In genomic region chr7:129907122-129907741, GRCh38 we compare ENCODE assay signal across 11 cellular contexts. TPM values are rescaled to one million over a fixed set of nuclear protein-coding genes. Genes with fewer than 3 reads are reported as not detected.
DNase-seq lines count a peak whose midpoint lies in the region; ATAC-seq lines count a peak whose summit lies in the region.
"Had no signal": no experiment of that assay in that cellular context is flagged by ENCODE, and none has a peak within 500 bp of the region (broad histone marks: within the 10 kb centered on the region; RNA-seq: fewer than 3 reads in every experiment).

No MANE protein-coding gene starts in this region.

- CTCF ChIA-PET in activated CD4-positive, alpha-beta memory T cell treated with anti-CD3 and anti-CD28 coated beads for 36 hours (lab: Charles Lee) = interaction anchor here (0.7 kb wide), 2 partner anchors 14 to 102 kb away, joined by 3 read pairs; no protein-coding TSS in a partner anchor

- H3K36me3 Mint-ChIP-seq in activated T-cell treated with anti-CD3 and anti-CD28 coated beads, Interleukin-2, amount 50 U/mL, for 4 hours (ENCODE audit: insufficient read depth) = peaks cover 39% of the 10 kb centered on the region
- H3K36me3 Mint-ChIP-seq in activated CD4-positive, alpha-beta memory T cell treated with anti-CD3 and anti-CD28 coated beads for 36 hours = peaks cover 8% of the 10 kb centered on the region
- peaks cover 56% of the 10 kb centered on the region for H3K36me3 Mint-ChIP-seq in stimulated activated memory B cell treated with anti-CD40 and anti-IgM and Interleukin-4, amounts not matched to agents 10 μg/mL and 1 μg/mL and 100 μg/mL, for 72 hours

- no peak for DNase-seq in activated T-cell treated with anti-CD3 and anti-CD28 coated beads, Interleukin-2, amount 50 U/mL, for 4 hours
- no peak for DNase-seq in activated T-cell treated with anti-CD3 and anti-CD28 coated beads for 4 hours
- no peak for DNase-seq in activated CD4-positive, alpha-beta memory T cell treated with anti-CD3 and anti-CD28 coated beads for 36 hours
- no peak for DNase-seq in left colon
- DNase-seq in HT-29 (ENCODE audit: low spot score) = no peak
- DNase-seq in NCI-H1105 (lab: John Stamatoyannopoulos, UW) = no peak
- DNase-seq: ACHN, DMS153, dorsolateral prefrontal cortex had no signal

- peaks cover 84% of the 10 kb centered on the region for H3K4me1 Mint-ChIP-seq in activated T-cell treated with anti-CD3 and anti-CD28 coated beads, Interleukin-2, amount 50 U/mL, for 4 hours (ENCODE audit: low read depth)
- H3K4me1 Mint-ChIP-seq in activated CD4-positive, alpha-beta memory T cell treated with anti-CD3 and anti-CD28 coated beads for 36 hours (ENCODE audit: low read depth) = peaks cover 78% of the 10 kb centered on the region
- H3K4me1 Mint-ChIP-seq in stimulated activated memory B cell treated with anti-CD40 and anti-IgM and Interleukin-4, amounts not matched to agents 10 μg/mL and 1 μg/mL and 100 μg/mL, for 72 hours = peaks cover 65% of the 10 kb centered on the region

- no peaks in the 10 kb centered on the region for H3K27me3 Mint-ChIP-seq in activated T-cell treated with anti-CD3 and anti-CD28 coated beads, Interleukin-2, amount 50 U/mL, for 4 hours (ENCODE audit: low read depth)
- H3K27me3 Mint-ChIP-seq in activated CD4-positive, alpha-beta memory T cell treated with anti-CD3 and anti-CD28 coated beads for 36 hours = no peaks in the 10 kb centered on the region
- H3K27me3 Mint-ChIP-seq in stimulated activated memory B cell treated with anti-CD40 and anti-IgM and Interleukin-4, amounts not matched to agents 10 μg/mL and 1 μg/mL and 100 μg/mL, for 72 hours = no peaks in the 10 kb centered on the region

- POLR2A ChIA-PET in activated CD4-positive, alpha-beta memory T cell treated with anti-CD3 and anti-CD28 coated beads for 36 hours (lab: Charles Lee) = interaction anchor here (0.9 to 1.6 kb wide), 2 partner anchors 9 to 42 kb away, joined by 3 read pairs; no protein-coding TSS in a partner anchor

- no peak for ATAC-seq in activated T-cell treated with anti-CD3 and anti-CD28 coated beads, Interleukin-2, amount 50 U/mL, for 4 hours
- peak; percentile 32 for ATAC-seq in left colon
- no peak for ATAC-seq in stimulated activated memory B cell treated with anti-CD40 and anti-IgM and Interleukin-4, amounts not matched to agents 10 μg/mL and 1 μg/mL and 100 μg/mL, for 72 hours
- ATAC-seq in GM21786 (IDR thresholded peaks at IDR 0.05; ENCODE audit: unreplicated experiment) = no peak

- H3K9me3 Mint-ChIP-seq in activated T-cell treated with anti-CD3 and anti-CD28 coated beads, Interleukin-2, amount 50 U/mL, for 4 hours = peaks cover 3% of the 10 kb centered on the region
- H3K9me3 Mint-ChIP-seq in activated CD4-positive, alpha-beta memory T cell treated with anti-CD3 and anti-CD28 coated beads for 36 hours = no peaks in the 10 kb centered on the region
- H3K9me3 Mint-ChIP-seq in stimulated activated memory B cell treated with anti-CD40 and anti-IgM and Interleukin-4, amounts not matched to agents 10 μg/mL and 1 μg/mL and 100 μg/mL, for 72 hours = peaks cover 2% of the 10 kb centered on the region

- H3K27ac Mint-ChIP-seq in activated CD4-positive, alpha-beta memory T cell treated with anti-CD3 and anti-CD28 coated beads for 36 hours = peak overlapping the region; percentile 53
- peak overlapping the region; percentile 17 for H3K27ac Mint-ChIP-seq in stimulated activated memory B cell treated with anti-CD40 and anti-IgM and Interleukin-4, amounts not matched to agents 10 μg/mL and 1 μg/mL and 100 μg/mL, for 72 hours

- peak overlapping the region; percentile 23 for H3K4me3 Mint-ChIP-seq in activated T-cell treated with anti-CD3 and anti-CD28 coated beads, Interleukin-2, amount 50 U/mL, for 4 hours
- no peak overlapping the region for H3K4me3 Mint-ChIP-seq in activated CD4-positive, alpha-beta memory T cell treated with anti-CD3 and anti-CD28 coated beads for 36 hours
- H3K4me3 Mint-ChIP-seq in stimulated activated memory B cell treated with anti-CD40 and anti-IgM and Interleukin-4, amounts not matched to agents 10 μg/mL and 1 μg/mL and 100 μg/mL, for 72 hours = no peak overlapping the region

- intact Hi-C loops in activated CD4-positive, alpha-beta memory T cell treated with anti-CD3 and anti-CD28 coated beads for 36 hours (cut with micrococcal nuclease) = loop anchor here (5.0 to 10.0 kb wide), 2 partner anchors 45 to 62 kb away; no protein-coding TSS in a partner anchor
- intact Hi-C loops in left colon (cut with DNase I, micrococcal nuclease) = no loop called here

RNA-seq across cellular contexts. Expression of gene UBE2H, which starts 45.5 kb away (rescaled TPM):
- 10 to 100 TPM in 2 of 3 donors, 1 to 10 TPM in 1; 9.1 to 11.8 (median 11.5) TPM for total RNA-seq in activated T-cell treated with anti-CD3 and anti-CD28 coated beads, Interleukin-2, amount 50 U/mL, for 4 hours
- total RNA-seq in activated CD4-positive, alpha-beta memory T cell treated with anti-CD3 and anti-CD28 coated beads for 36 hours = 10 to 100 TPM; 33.6 to 37.1 TPM
- 10 to 100 TPM; 32.2 to 49.1 TPM for total RNA-seq in left colon
- total RNA-seq in HT-29 (2014; rRNA removed; shearing (Covaris generic)) = 96.5 and 96.8 TPM in 2 replicates
